In genomic region chr1:28259252-28259934, GRCh38 we compare ENCODE assay signal across 1 cellular context.
TF ChIP-seq lines count a peak whose summit lies in the region.

TSS of gene SESN2 (plus strand) at chr1:28259518. CDS start at chr1:28259848, 330 bp downstream.

TF ChIP-seq in K562, 482 proteins besides CTCF, POLR2A, EP300 and RAD21 (continued from another document and continues in another):
- TF ChIP-seq THAP12 (CRISPR knock-in tag; IDR thresholded peaks at IDR 0.05) (peak; percentile 80), HDAC1 (IDR thresholded peaks at IDR 0.05) (0 out of 4 replicates have a peak, but pooled peaks of 1 of the 2 experiments have one; percentile 31), MLX (CRISPR knock-in tag; conservative IDR thresholded peaks at IDR 0.05) (0 out of 4 replicates have a peak, but pooled peaks of 1 of the 2 experiments have one; percentile 38), HNRNPH1 (optimal IDR thresholded peaks at IDR 0.05; ENCODE audit: low read depth, low read length) (no peak), WHSC1 (IDR thresholded peaks at IDR 0.05; ENCODE audit: low read length) (no peak), NCOA4 (IDR thresholded peaks at IDR 0.05; ENCODE audit: partially characterized antibody) (no peak), ZNF143 (CRISPR knock-in tag; IDR thresholded peaks at IDR 0.05) (peak; percentile 94), PREB (CRISPR knock-in tag; IDR thresholded peaks at IDR 0.05) (no peak), ETV5 (CRISPR knock-in tag; IDR thresholded peaks at IDR 0.05; ENCODE audit: low read depth) (no peak), ZNF696 (CRISPR knock-in tag; conservative IDR thresholded peaks at IDR 0.05) (no peak), ZNF121 (CRISPR knock-in tag; conservative IDR thresholded peaks at IDR 0.05) (peak; percentile 73), ID3 (CRISPR knock-in tag; IDR thresholded peaks at IDR 0.05) (no peak), ID3 (tag; IDR thresholded peaks at IDR 0.05) (no peak), RB1 (IDR thresholded peaks at IDR 0.05; ENCODE audit: low read depth) (peak; percentile 29), TOE1 (IDR thresholded peaks at IDR 0.05; ENCODE audit: borderline replicate concordance) (no peak; the same call in 1 of the 2 replicates), TOE1 (CRISPR knock-in tag; IDR thresholded peaks at IDR 0.05; ENCODE audit: borderline replicate concordance, low read depth) (0 out of 2 replicates have a peak, but pooled peaks have one; percentile 56), DDX20 (tag; IDR thresholded peaks at IDR 0.05; ENCODE audit: low read depth) (no peak), THRA (IDR thresholded peaks at IDR 0.05) (no peak), SETDB1 (IDR thresholded peaks at IDR 0.05; ENCODE audit: low read length) (no peak), NR0B1 (IDR thresholded peaks at IDR 0.05; ENCODE audit: partially characterized antibody) (no peak), REST (CRISPR knock-in tag; IDR thresholded peaks at IDR 0.05; ENCODE audit: low read depth) (no peak; the same call in 1 of the 2 replicates), SMAD1 (IDR thresholded peaks at IDR 0.05; ENCODE audit: low read depth, low read length, partially characterized antibody) (peak; percentile 96), FOS (IDR thresholded peaks at IDR 0.05; ENCODE audit: extremely low read depth, insufficient read length) (peak; percentile 76), SMAD4 (CRISPR knock-in tag; conservative IDR thresholded peaks at IDR 0.05) (0 out of 2 replicates have a peak, but pooled peaks have one; percentile 57), MAZ (CRISPR knock-in tag; conservative IDR thresholded peaks at IDR 0.05 in 1 of 2, IDR thresholded peaks at IDR 0.05 in 1 of 2) (peak; percentile 48 to 87; a peak in 2 of 4 replicates), RBM34 (IDR thresholded peaks at IDR 0.05; ENCODE audit: borderline replicate concordance, insufficient read depth, low read length) (0 out of 2 replicates have a peak, but pooled peaks have one; percentile 77), ARID3A (IDR thresholded peaks at IDR 0.05; ENCODE audit: borderline replicate concordance, low read depth, low read length) (no peak), ZNF740 (CRISPR knock-in tag; IDR thresholded peaks at IDR 0.05) (0 out of 2 replicates have a peak, but pooled peaks have one; percentile 51), ZNF740 (tag; IDR thresholded peaks at IDR 0.05) (no peak; a peak in 1 of 4 replicates), RFX1 (IDR thresholded peaks at IDR 0.05) (peak; percentile 80), JUN (IDR thresholded peaks at IDR 0.05; ENCODE audit: borderline replicate concordance, low read depth, low read length) (peak; percentile 96; the same call in 1 of the 2 replicates), JUN (CRISPR knock-in tag; IDR thresholded peaks at IDR 0.05; ENCODE audit: borderline replicate concordance) (no peak), SUPT5H (IDR thresholded peaks at IDR 0.05) (peak; percentile 99), NFYB (IDR thresholded peaks at IDR 0.05; ENCODE audit: extremely low read depth, insufficient read length) (peak; percentile 71), U2AF2 (optimal IDR thresholded peaks at IDR 0.05; ENCODE audit: low read depth, low read length) (no peak), ZNF584 (CRISPR knock-in tag; IDR thresholded peaks at IDR 0.05; ENCODE audit: low read depth) (0 out of 2 replicates have a peak, but pooled peaks have one; percentile 10), ZNF609 (CRISPR knock-in tag; IDR thresholded peaks at IDR 0.05; ENCODE audit: borderline replicate concordance) (peak; percentile 92; the same call in 1 of the 2 replicates), GABPB1 (CRISPR knock-in tag; IDR thresholded peaks at IDR 0.05) (no peak; the same call in 1 of the 2 replicates), ARID1B (IDR thresholded peaks at IDR 0.05) (no peak; the same call in 1 of the 2 replicates), IRF2 (CRISPR knock-in tag; IDR thresholded peaks at IDR 0.05) (no peak), DACH1 (IDR thresholded peaks at IDR 0.05; ENCODE audit: partially characterized antibody) (no peak), ZNF778 (CRISPR knock-in tag; IDR thresholded peaks at IDR 0.05) (no peak)
